Comparison of ENCODE assay signal across 9 cellular contexts in the genomic region with DNA sequence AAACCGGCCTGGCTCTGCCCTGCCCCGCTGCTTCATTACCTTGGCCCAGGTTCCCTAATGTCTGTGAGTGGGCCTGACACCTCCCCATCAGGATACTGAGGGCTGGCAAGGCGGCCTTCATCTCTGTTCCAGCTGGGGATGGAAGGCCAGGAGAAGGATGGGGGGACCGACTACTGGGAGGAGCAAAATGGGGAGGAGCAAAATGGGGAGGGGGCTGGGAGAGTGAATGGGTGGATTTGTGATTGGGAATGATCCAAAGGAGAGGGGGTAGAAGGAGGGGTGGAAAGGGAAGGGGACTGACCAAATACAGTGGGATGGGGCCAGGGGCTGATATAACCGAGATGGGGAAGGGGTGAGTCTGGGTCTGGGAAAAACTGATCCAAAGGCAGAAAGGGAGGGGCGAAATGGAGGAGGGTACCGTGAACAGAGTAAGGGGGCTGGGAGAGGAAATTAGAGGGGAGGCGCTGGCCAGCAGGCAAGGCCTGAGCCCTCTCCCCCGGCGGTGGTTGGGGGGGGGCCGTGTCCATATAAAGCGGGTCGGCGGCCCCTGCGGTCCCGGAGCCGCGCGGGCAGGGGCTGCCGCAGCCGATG. TPM values are rescaled to one million over a fixed set of nuclear protein-coding genes. Genes with fewer than 3 reads are reported as not detected.
DNase-seq lines count a peak whose midpoint lies in the region; ATAC-seq and TF ChIP-seq lines count a peak whose summit lies in the region.
"Had no signal": no experiment of that assay in that cellular context is flagged by ENCODE, and none has a peak within 500 bp of the region (broad histone marks: within the 10 kb centered on the region; RNA-seq: fewer than 3 reads in every experiment).

Gene FOXE3 (plus strand): TSS at position 558 of the 591 bp plus-strand sequence. CDS start 31 bp downstream, at position 589.

- no peaks in the 10 kb centered on the region for H3K9me3 Mint-ChIP-seq in activated CD4-positive, alpha-beta memory T cell treated with anti-CD3 and anti-CD28 coated beads, Interleukin-2, amount 10 ng/mL, durations not matched to agents 7 days and 5 days

- H3K79me2 ChIP-seq in SK-N-SH (ENCODE audit: insufficient read depth) = no peaks in the 10 kb centered on the region

- H3K27me3 Mint-ChIP-seq in activated CD4-positive, alpha-beta memory T cell treated with anti-CD3 and anti-CD28 coated beads, Interleukin-2, amount 10 ng/mL, durations not matched to agents 7 days and 5 days = peaks cover 45% of the 10 kb centered on the region

- no peak for TF ChIP-seq RAD21 in SK-N-SH (IDR thresholded peaks at IDR 0.05; ENCODE audit: low read length)

- whole genome bisulfite sequencing in SK-N-SH (ENCODE audit: low lambda C conversion rate) = 53% methylated on average over 9 of the region's 21 CpGs

- H2AFZ ChIP-seq in SK-N-SH (ENCODE audit: low read depth) = no peak within 1 kb of the TSS

- H3K4me3 ChIP-seq in SK-N-SH (ENCODE audit: low read depth in 2 of 2, low read length in 1 of 2) (no peak within 1 kb of the TSS), foreskin fibroblast (ENCODE audit: low read depth in 1 of 2, low read length in 2 of 2) (peak within 1 kb of the TSS; percentile 34 to 36), rectal smooth muscle tissue (ENCODE audit: low read length) (peak within 1 kb of the TSS; percentile 37)

- DNase-seq in SK-N-SH (peak; percentile 30), foreskin fibroblast (no peak), HuH-7 (ENCODE audit: low spot score) (no peak), NCI-H2196 treated with DMSO at 0.1 percent for 48 hours (lab: John Stamatoyannopoulos, UW; ENCODE audit: unreplicated experiment) (no peak)
- no peak for DNase-seq in activated CD4-positive, alpha-beta memory T cell treated with anti-CD3 and anti-CD28 coated beads, Interleukin-2, amount 10 ng/mL, durations not matched to agents 7 days and 5 days
- DNase-seq: head of caudate nucleus had no signal

- H3K36me3 ChIP-seq in SK-N-SH (replicated peaks in 1 of 2; ENCODE audit: control insufficient read depth in 1 of 2, insufficient read depth in 2 of 2, low read length in 1 of 2) (no peaks in the 10 kb centered on the region), rectal smooth muscle tissue (ENCODE audit: control insufficient read depth, insufficient read depth, low read length) (no peaks in the 10 kb centered on the region)

- peaks cover 10% of the 10 kb centered on the region for H3K4me1 Mint-ChIP-seq in activated CD4-positive, alpha-beta memory T cell treated with anti-CD3 and anti-CD28 coated beads, Interleukin-2, amount 10 ng/mL, durations not matched to agents 7 days and 5 days

- POLR2A ChIA-PET in SK-N-SH (lab: Yijun Ruan, JAX) = no interaction called here
- POLR2A ChIA-PET in activated CD4-positive, alpha-beta memory T cell treated with anti-CD3 and anti-CD28 coated beads, Interleukin-2, amount 10 ng/mL, durations not matched to agents 7 days and 5 days (lab: Charles Lee) = no interaction called here

- no peak within 1 kb of the TSS for H3K27ac ChIP-seq in SK-N-SH (ENCODE audit: low read depth in 2 of 2, low read length in 1 of 2)
- no peak within 1 kb of the TSS for H3K27ac ChIP-seq in rectal smooth muscle tissue (ENCODE audit: low read depth, low read length)

- no peaks in the 10 kb centered on the region for H3K9me3 ChIP-seq in SK-N-SH

- CTCF ChIA-PET in SK-N-SH (lab: Yijun Ruan, JAX) = interaction anchor here (1.2 to 28.7 kb wide), 7 partner anchors 8 to 301 kb away, joined by 4 to 1422 read pairs (median 9); partner anchors contain the start of gene FOXD2
- CTCF ChIA-PET in activated CD4-positive, alpha-beta memory T cell treated with anti-CD3 and anti-CD28 coated beads, Interleukin-2, amount 10 ng/mL, durations not matched to agents 7 days and 5 days (lab: Charles Lee) = no interaction called here

- peak within 1 kb of the TSS; percentile 36 for H3K4me3 Mint-ChIP-seq in activated CD4-positive, alpha-beta memory T cell treated with anti-CD3 and anti-CD28 coated beads, Interleukin-2, amount 10 ng/mL, durations not matched to agents 7 days and 5 days

- ATAC-seq in SK-N-SH treated with all-trans-retinoic acid at 6 μM for 48 hours (no peak), HG02970 (IDR thresholded peaks at IDR 0.05; ENCODE audit: low FRiP score, unreplicated experiment) (no peak)

- no peak for TF ChIP-seq EP300 in SK-N-SH (IDR thresholded peaks at IDR 0.05; ENCODE audit: borderline replicate concordance in 1 of 2, low read depth in 1 of 2, low read length in 1 of 2)

- H3K27me3 ChIP-seq in SK-N-SH (ENCODE audit: insufficient read depth) (peaks cover 49% of the 10 kb centered on the region), rectal smooth muscle tissue (ENCODE audit: control insufficient read depth, insufficient read depth, low read length) (peaks cover 14% of the 10 kb centered on the region)

- H3K27ac Mint-ChIP-seq in activated CD4-positive, alpha-beta memory T cell treated with anti-CD3 and anti-CD28 coated beads, Interleukin-2, amount 10 ng/mL, durations not matched to agents 7 days and 5 days = no peak within 1 kb of the TSS

- H3K36me3 Mint-ChIP-seq in activated CD4-positive, alpha-beta memory T cell treated with anti-CD3 and anti-CD28 coated beads, Interleukin-2, amount 10 ng/mL, durations not matched to agents 7 days and 5 days (ENCODE audit: low read depth) = no peaks in the 10 kb centered on the region

- H3K4me1 ChIP-seq in SK-N-SH (ENCODE audit: control insufficient read depth in 1 of 2, insufficient read depth in 2 of 2, low read depth in 1 of 2, low read length in 1 of 2) = no peaks in the 10 kb centered on the region; a peak in 1 of 4 replicates
- H3K4me1 ChIP-seq in rectal smooth muscle tissue (ENCODE audit: control insufficient read depth, insufficient read depth, low read length) = no peaks in the 10 kb centered on the region

- no peaks in the 10 kb centered on the region for H4K20me1 ChIP-seq in SK-N-SH (ENCODE audit: insufficient read depth)

- no peaks in the 10 kb centered on the region for H3K9me2 ChIP-seq in SK-N-SH

- H3K4me2 ChIP-seq in SK-N-SH = no peak within 1 kb of the TSS; the same call in 1 of the 2 replicates

- H3K9ac ChIP-seq in SK-N-SH (no peak within 1 kb of the TSS), rectal smooth muscle tissue (ENCODE audit: low read length) (no peak within 1 kb of the TSS)

- no peaks in the 10 kb centered on the region for H3F3A ChIP-seq in SK-N-SH (replicated peaks; ENCODE audit: insufficient read depth)

- TF ChIP-seq CTCF in SK-N-SH (IDR thresholded peaks at IDR 0.05) (no peak), foreskin fibroblast (IDR thresholded peaks at IDR 0.05; ENCODE audit: low read depth, low read length) (no peak)

TF ChIP-seq in SK-N-SH, 30 proteins besides CTCF, POLR2A, EP300 and RAD21 (continues in another document):
- TF ChIP-seq FOXJ3 (CRISPR knock-in tag; IDR thresholded peaks at IDR 0.05) (no peak), EZH2phosphoT487 (IDR thresholded peaks at IDR 0.05; ENCODE audit: borderline replicate concordance, low read depth) (no peak), TAF1 (IDR thresholded peaks at IDR 0.05; ENCODE audit: borderline replicate concordance, low read depth, low read length) (no peak), RCOR1 (IDR thresholded peaks at IDR 0.05; ENCODE audit: low read length) (no peak), YY1 (IDR thresholded peaks at IDR 0.05; ENCODE audit: low read depth) (no peak)
- TF ChIP-seq, protein P1, sequence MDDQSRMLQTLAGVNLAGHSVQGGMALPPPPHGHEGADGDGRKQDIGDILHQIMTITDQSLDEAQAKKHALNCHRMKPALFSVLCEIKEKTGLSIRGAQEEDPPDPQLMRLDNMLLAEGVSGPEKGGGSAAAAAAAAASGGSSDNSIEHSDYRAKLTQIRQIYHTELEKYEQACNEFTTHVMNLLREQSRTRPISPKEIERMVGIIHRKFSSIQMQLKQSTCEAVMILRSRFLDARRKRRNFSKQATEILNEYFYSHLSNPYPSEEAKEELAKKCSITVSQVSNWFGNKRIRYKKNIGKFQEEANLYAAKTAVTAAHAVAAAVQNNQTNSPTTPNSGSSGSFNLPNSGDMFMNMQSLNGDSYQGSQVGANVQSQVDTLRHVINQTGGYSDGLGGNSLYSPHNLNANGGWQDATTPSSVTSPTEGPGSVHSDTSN (IDR thresholded peaks at IDR 0.05) = no peak

TF ChIP-seq in SK-N-SH treated with all-trans-retinoic acid at 6 μM for 48 hours, 23 proteins besides CTCF, POLR2A, EP300 and RAD21 (continues in another document):
- no peak for TF ChIP-seq PPARA (CRISPR knock-in tag; IDR thresholded peaks at IDR 0.05; ENCODE audit: borderline replicate concordance)
- TF ChIP-seq PATZ1 (CRISPR knock-in tag; IDR thresholded peaks at IDR 0.05; ENCODE audit: borderline replicate concordance) = no peak
- no peak for TF ChIP-seq BACH2 (CRISPR knock-in tag; IDR thresholded peaks at IDR 0.05; ENCODE audit: borderline replicate concordance)

RNA-seq across cellular contexts. Expression of gene FOXE3, which starts in this region (rescaled TPM):
- not detected in 2 replicates for polyA plus RNA-seq in SK-N-SH (2012; rRNA removed)
- polyA plus RNA-seq in SK-N-SH (2012; cell fraction: cytosol; rRNA removed) = not detected in 2 replicates
- polyA plus RNA-seq in SK-N-SH (2012; cell fraction: nucleus; rRNA removed) = 0.10 TPM in 1 of 2 replicates, not detected in the other
- not detected for total RNA-seq in activated CD4-positive, alpha-beta memory T cell treated with anti-CD3 and anti-CD28 coated beads, Interleukin-2, amount 10 ng/mL, durations not matched to agents 7 days and 5 days

Comparison
In these comparisons a context has a peak if more than half of its experiments do, and no peak if none do; other contexts are left out.
1. Peak in DNase-seq in SK-N-SH; RNA of the gene not detected or under 1 TPM.
2. H3K4me3 ChIP-seq: peak in foreskin fibroblast (2 of 2) and rectal smooth muscle tissue (single experiment); none in SK-N-SH (0 of 2).